8 cellular contexts compared by ENCODE assay signal in genomic region chr16:14629919-14630619, GRCh38. TPM values are rescaled to one million over a fixed set of nuclear protein-coding genes. Genes with fewer than 3 reads are reported as not detected.
DNase-seq lines count a peak whose midpoint lies in the region; TF ChIP-seq lines count a peak whose summit lies in the region.

TSS of gene PARN (minus strand) at chr16:14630260. CDS start at chr16:14630125, 135 bp downstream.

- no peaks in the 10 kb centered on the region for H3K9me2 ChIP-seq in SK-N-SH

- H3K4me1 ChIP-seq in SK-N-SH (ENCODE audit: control insufficient read depth in 1 of 2, insufficient read depth in 2 of 2, low read depth in 1 of 2, low read length in 1 of 2), result peaks cover 12 to 17% of the 10 kb centered on the region in 2 experiments; a peak in 3 of 4 replicates

- TF ChIP-seq RAD21 in SK-N-SH (IDR thresholded peaks at IDR 0.05; ENCODE audit: low read length), result no peak

- peaks cover 5% of the 10 kb centered on the region for H3K9me3 Mint-ChIP-seq in HFFc6

- H3K9ac ChIP-seq in SK-N-SH, result peak within 1 kb of the TSS; percentile 97

- POLR2A ChIA-PET in SK-N-SH (lab: Yijun Ruan, JAX), result interaction anchor here (0.6 kb wide), 1 partner anchor 33 kb away, joined by 3 read pairs; no protein-coding TSS in a partner anchor

- peaks cover 16% of the 10 kb centered on the region for H4K20me1 ChIP-seq in SK-N-SH (ENCODE audit: insufficient read depth)

- peak in 1 of 2 experiments; percentile 26; a peak in 1 of 4 replicates for TF ChIP-seq EP300 in SK-N-SH (IDR thresholded peaks at IDR 0.05; ENCODE audit: borderline replicate concordance in 1 of 2, low read depth in 1 of 2, low read length in 1 of 2)

- H3K4me1 Mint-ChIP-seq in HFFc6 (ENCODE audit: low read depth), result peaks cover 37% of the 10 kb centered on the region

- CTCF ChIA-PET in SK-N-SH (lab: Yijun Ruan, JAX), result no interaction called here

- H3K4me3 Mint-ChIP-seq in HFFc6, result peak within 1 kb of the TSS; percentile 96

- H3K27ac ChIP-seq in SK-N-SH (ENCODE audit: low read depth in 2 of 2, low read length in 1 of 2) (peak within 1 kb of the TSS; percentile 79 to 82), substantia nigra (ENCODE audit: low read depth, low read length, poor library complexity, severe bottlenecking) (peak within 1 kb of the TSS; percentile 73)

- peak within 1 kb of the TSS; percentile 94 for H3K4me2 ChIP-seq in SK-N-SH

- peaks cover 58% of the 10 kb centered on the region for H3K79me2 ChIP-seq in SK-N-SH (ENCODE audit: insufficient read depth)

- peak within 1 kb of the TSS; percentile 77 to 91 for H3K4me3 ChIP-seq in SK-N-SH (ENCODE audit: low read depth in 2 of 2, low read length in 1 of 2)

- TF ChIP-seq CTCF in HFFc6 (IDR thresholded peaks at IDR 0.05), result no peak
- TF ChIP-seq CTCF in SK-N-SH (IDR thresholded peaks at IDR 0.05), result no peak

- 9% methylated on average over 12 of the region's 51 CpGs for WGBS in SK-N-SH (ENCODE audit: low lambda C conversion rate)

- peak within 1 kb of the TSS; percentile 90 for H3K27ac Mint-ChIP-seq in HFFc6

- peaks cover 38% of the 10 kb centered on the region for H3K36me3 Mint-ChIP-seq in HFFc6 (ENCODE audit: low read depth)

- peak within 1 kb of the TSS; percentile 81; the same call in 1 of the 2 replicates for H2AFZ ChIP-seq in SK-N-SH (ENCODE audit: low read depth)

- peaks cover 15 to 34% of the 10 kb centered on the region in 2 experiments for H3K36me3 ChIP-seq in SK-N-SH (replicated peaks in 1 of 2; ENCODE audit: control insufficient read depth in 1 of 2, insufficient read depth in 2 of 2, low read length in 1 of 2)

- H3K9me3 ChIP-seq in SK-N-SH, result no peaks in the 10 kb centered on the region

- peaks cover 11% of the 10 kb centered on the region for H3F3A ChIP-seq in SK-N-SH (replicated peaks; ENCODE audit: insufficient read depth)

- no peaks in the 10 kb centered on the region for H3K27me3 ChIP-seq in SK-N-SH (ENCODE audit: insufficient read depth)

- H3K27me3 Mint-ChIP-seq in HFFc6 (ENCODE audit: insufficient read depth), result peaks cover 2% of the 10 kb centered on the region; the same call in 1 of the 2 replicates

- DNase-seq in GF-D8 (lab: John Stamatoyannopoulos, UW) (peak; percentile 93), HFFc6 (peak; percentile 93), NCI-H1092 (lab: John Stamatoyannopoulos, UW) (peak; percentile 94), SK-N-SH (peak; percentile 98), germinal center (ENCODE audit: low spot score) (peak; percentile 98), non-pigmented ciliary epithelial cell (ENCODE audit: low read depth) (peak; percentile 87), substantia nigra (lab: John Stamatoyannopoulos, UW) (peak; percentile 62 to 97 (median 88))
- DNase-seq in activated naive CD4-positive, alpha-beta T cell treated with anti-CD3 and anti-CD28 coated beads, Interleukin-2, amount 50 U/mL, for 16 hours, result peak; percentile 98

TF ChIP-seq in SK-N-SH, 30 proteins besides CTCF, POLR2A, EP300 and RAD21:
- peak; percentile 95 for TF ChIP-seq NRF1 (IDR thresholded peaks at IDR 0.05; ENCODE audit: low read depth, low read length)
- TF ChIP-seq MXI1 (IDR thresholded peaks at IDR 0.05; ENCODE audit: low read depth, low read length), result peak; percentile 75; the same call in 1 of the 2 replicates
- peak; percentile 95 for TF ChIP-seq ELF1 (IDR thresholded peaks at IDR 0.05)
- TF ChIP-seq TAF1 (IDR thresholded peaks at IDR 0.05; ENCODE audit: borderline replicate concordance, low read depth, low read length), result peak; percentile 77; the same call in 1 of the 2 replicates
- TF ChIP-seq TEAD4 (IDR thresholded peaks at IDR 0.05; ENCODE audit: borderline replicate concordance, insufficient read depth), result 0 out of 2 replicates have a peak, but pooled peaks have one; percentile 54
- TF ChIP-seq GATA2 (CRISPR knock-in tag; IDR thresholded peaks at IDR 0.05), result no peak
- no peak for TF ChIP-seq FOXJ3 (CRISPR knock-in tag; IDR thresholded peaks at IDR 0.05)
- peak; percentile 53; the same call in 1 of the 2 replicates for TF ChIP-seq GABPA (IDR thresholded peaks at IDR 0.05; ENCODE audit: low read depth)
- no peak for TF ChIP-seq YY1 (IDR thresholded peaks at IDR 0.05; ENCODE audit: low read depth)
- TF ChIP-seq CHD2 (IDR thresholded peaks at IDR 0.05; ENCODE audit: low read length, partially characterized antibody), result no peak
- no peak for TF ChIP-seq RXRA (IDR thresholded peaks at IDR 0.05; ENCODE audit: borderline replicate concordance, low read depth)
- TF ChIP-seq RFX5 (IDR thresholded peaks at IDR 0.05; ENCODE audit: low read length), result no peak
- TF ChIP-seq, protein P1, sequence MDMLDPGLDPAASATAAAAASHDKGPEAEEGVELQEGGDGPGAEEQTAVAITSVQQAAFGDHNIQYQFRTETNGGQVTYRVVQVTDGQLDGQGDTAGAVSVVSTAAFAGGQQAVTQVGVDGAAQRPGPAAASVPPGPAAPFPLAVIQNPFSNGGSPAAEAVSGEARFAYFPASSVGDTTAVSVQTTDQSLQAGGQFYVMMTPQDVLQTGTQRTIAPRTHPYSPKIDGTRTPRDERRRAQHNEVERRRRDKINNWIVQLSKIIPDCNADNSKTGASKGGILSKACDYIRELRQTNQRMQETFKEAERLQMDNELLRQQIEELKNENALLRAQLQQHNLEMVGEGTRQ (IDR thresholded peaks at IDR 0.05; ENCODE audit: borderline replicate concordance, low read depth, low read length), result no peak
- peak; percentile 76 for TF ChIP-seq POLR2AphosphoS5 (IDR thresholded peaks at IDR 0.05; ENCODE audit: low read depth, low read length)
- TF ChIP-seq, protein P2, sequence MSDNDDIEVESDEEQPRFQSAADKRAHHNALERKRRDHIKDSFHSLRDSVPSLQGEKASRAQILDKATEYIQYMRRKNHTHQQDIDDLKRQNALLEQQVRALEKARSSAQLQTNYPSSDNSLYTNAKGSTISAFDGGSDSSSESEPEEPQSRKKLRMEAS (IDR thresholded peaks at IDR 0.05; ENCODE audit: low read depth), result peak; percentile 92
- peak; percentile 26; the same call in 1 of the 2 replicates for TF ChIP-seq RCOR1 (IDR thresholded peaks at IDR 0.05; ENCODE audit: low read length)

RNA-seq across cellular contexts. Expression of gene PARN, which starts in this region (rescaled TPM):
- total RNA-seq in HFFc6 (2021; fragmentation: NEBNext Ultra II Directional; extraction: Animal tissue kit (Norgen Biotek cat#: 25700)), result 10 to 100 TPM; 25.5 to 36.1 (median 30.4) TPM
- polyA plus RNA-seq in SK-N-SH (2012; rRNA removed), result 20.5 and 24.6 TPM in 2 replicates
- 26.8 and 31.7 TPM in 2 replicates for polyA plus RNA-seq in SK-N-SH (2012; cell fraction: cytosol; rRNA removed)
- polyA plus RNA-seq in SK-N-SH (2012; cell fraction: nucleus; rRNA removed), result 29.1 and 33.5 TPM in 2 replicates

Comparison
In these comparisons a context has a peak if more than half of its experiments do, and no peak if none do; other contexts are left out.
1. Peak in every context shown above with its lines: DNase-seq, H3K4me3 ChIP-seq and H3K27ac ChIP-seq.